In genomic region chr9:112186695-112187094, GRCh38 we compare ENCODE assay signal across 30 cellular contexts.
"Had no signal": no experiment of that assay in that cellular context is flagged by ENCODE, and none has a peak within 500 bp of the region (broad histone marks: within the 10 kb centered on the region; RNA-seq: fewer than 3 reads in every experiment).

No MANE protein-coding gene starts in this region.

- H3K27me3 Mint-ChIP-seq: central memory CD8-positive, alpha-beta T cell; stimulated activated memory B cell treated with anti-CD40 and anti-IgM and Interleukin-4, amounts not matched to agents 10 μg/mL and 1 μg/mL and 100 μg/mL, for 72 hours; type B pancreatic cell had no signal

- H3K27me3 ChIP-seq: gastroesophageal sphincter, left lung, right atrium auricular region, testis, tibial artery had no signal

- H3K4me1 ChIP-seq: gastroesophageal sphincter, left lung, prostate gland, right atrium auricular region, testis, tibial artery had no signal

- H3K36me3 ChIP-seq: gastroesophageal sphincter, left lung, prostate gland, right atrium auricular region, tibial artery had no signal

- H3K27ac Mint-ChIP-seq: naive thymus-derived CD4-positive, alpha-beta T cell; stimulated activated memory B cell treated with anti-CD40 and anti-IgM and Interleukin-4, amounts not matched to agents 10 μg/mL and 1 μg/mL and 100 μg/mL, for 72 hours had no signal

- DNase-seq: dermis blood vessel endothelial cell; effector memory CD4-positive, alpha-beta T cell; foreskin fibroblast; glutamatergic neuron; hypothalamus; immature natural killer cell; islet precursor cell; left lung; mesendoderm; midbrain; naive thymus-derived CD4-positive, alpha-beta T cell; nucleus accumbens; stimulated activated CD4-positive, alpha-beta T cell treated with anti-CD3 and anti-CD28 coated beads, Interleukin-12 subunit alpha, Interleukin-12 subunit beta, amount 100 ng/mL, for 4 hours; stimulated activated CD4-positive, alpha-beta T cell treated with anti-CD3 and anti-CD28 coated beads, Interleukin-2, amount 100 ng/mL, for 24 hours; stimulated activated CD4-positive, alpha-beta T cell treated with anti-CD3 and anti-CD28 coated beads, Interleukin-4, amount 100 ng/mL, for 4 hours; stimulated activated naive CD8-positive, alpha-beta T cell treated with anti-CD3 and anti-CD28 coated beads, Interleukin-15, Interleukin-2, amounts not matched to agents 100 U/mL and 50 U/mL, for 24 hours; substantia nigra; testis; tibial artery had no signal

- ATAC-seq: gastroesophageal sphincter; left lung; naive thymus-derived CD4-positive, alpha-beta T cell; sciatic nerve; stimulated activated memory B cell treated with anti-CD40 and anti-IgM and Interleukin-4, amounts not matched to agents 10 μg/mL and 1 μg/mL and 100 μg/mL, for 72 hours; stimulated activated naive CD8-positive, alpha-beta T cell treated with anti-CD3 and anti-CD28 coated beads, Interleukin-15, Interleukin-2, amounts not matched to agents 100 U/mL and 50 U/mL, for 24 hours had no signal

- H3K4me3 ChIP-seq: coronary artery, gastroesophageal sphincter, left lung, prostate gland, right atrium auricular region, smooth muscle cell, testis, tibial artery had no signal

- FAIRE-seq: endothelial cell of umbilical vein had no signal

- H3K27ac ChIP-seq: coronary artery, gastroesophageal sphincter, left lung, prostate gland, right atrium auricular region, testis, tibial artery had no signal

- H3K4me3 Mint-ChIP-seq: central memory CD8-positive, alpha-beta T cell; immature natural killer cell; naive thymus-derived CD4-positive, alpha-beta T cell; nephron; stimulated activated memory B cell treated with anti-CD40 and anti-IgM and Interleukin-4, amounts not matched to agents 10 μg/mL and 1 μg/mL and 100 μg/mL, for 72 hours; type B pancreatic cell had no signal

- H3K9me3 Mint-ChIP-seq: immature natural killer cell had no signal
